24 cellular contexts compared by ENCODE assay signal in the genomic region with DNA sequence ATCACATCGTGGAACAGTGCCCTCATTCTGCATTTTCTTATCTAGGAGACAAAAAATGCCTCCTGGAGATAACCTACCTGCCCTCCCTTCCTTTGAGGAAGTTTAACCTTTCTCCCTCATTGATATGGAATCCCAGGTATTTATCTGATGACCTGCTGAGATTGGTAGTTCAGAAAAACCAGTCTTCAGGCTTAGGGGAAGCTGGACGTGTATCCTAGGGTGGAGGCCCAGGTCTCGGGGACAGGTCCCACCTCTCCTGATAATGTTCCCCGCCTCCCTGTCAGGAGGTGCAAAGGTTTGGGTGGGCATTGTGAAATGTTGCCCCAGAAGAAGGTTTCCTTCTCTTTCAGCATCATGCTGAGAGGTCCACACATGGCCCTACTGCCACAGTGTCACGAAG.
"Had no signal": no experiment of that assay in that cellular context is flagged by ENCODE, and none has a peak within 500 bp of the region (broad histone marks: within the 10 kb centered on the region; RNA-seq: fewer than 3 reads in every experiment).

No MANE protein-coding gene starts in this region.

- H3K4me1 ChIP-seq: ascending aorta, uterus had no signal

- DNase-seq: activated CD4-positive, alpha-beta T cell treated with anti-CD3 and anti-CD28 coated beads for 4 hours; activated CD4-positive, alpha-beta T cell treated with anti-CD3 and anti-CD28 coated beads, Interleukin-2, amount 50 U/mL, for 4 hours; activated CD4-positive, CD25-positive, alpha-beta regulatory T cell; activated effector memory CD4-positive, alpha-beta T cell treated with Interleukin-2 at 50 U/mL for 16 hours; activated naive CD4-positive, alpha-beta T cell treated with Interleukin-2 at 50 U/mL for 16 hours; activated T-cell treated with anti-CD3 and anti-CD28 coated beads for 4 hours; activated T-cell treated with anti-CD3 and anti-CD28 coated beads, Interleukin-2, amount 50 U/mL, for 72 hours; adrenal gland; central memory CD4-positive, alpha-beta T cell; effector CD8-positive, alpha-beta T cell; glutamatergic neuron; hippocampal formation; left cardiac atrium; left ventricle myocardium superior; posterior cingulate gyrus; right cardiac atrium; stimulated activated naive CD4-positive, alpha-beta T cell; T-helper 1 cell; uterus had no signal

- H3K9me3 Mint-ChIP-seq: nephron; T-helper 2 cell treated with Interferon-gamma antibody and Interleukin-4, amounts not matched to agents 5 μg/mL and 100 μg/mL, for 36 hours had no signal

- H3K27ac ChIP-seq: adrenal gland, ascending aorta, uterus had no signal

- H3K27me3 ChIP-seq: adrenal gland, ascending aorta, uterus had no signal

- H3K36me3 Mint-ChIP-seq: activated naive CD8-positive, alpha-beta T cell; type B pancreatic cell had no signal

- H3K27ac Mint-ChIP-seq: activated naive CD8-positive, alpha-beta T cell; activated T-cell treated with anti-CD3 and anti-CD28 coated beads, Interleukin-2, amount 50 U/mL, for 72 hours; T-helper 2 cell treated with Interferon-gamma antibody and Interleukin-4, amounts not matched to agents 5 μg/mL and 100 μg/mL, for 36 hours; type B pancreatic cell had no signal

- H3K4me3 Mint-ChIP-seq: activated naive CD8-positive, alpha-beta T cell; activated T-cell treated with anti-CD3 and anti-CD28 coated beads, Interleukin-2, amount 50 U/mL, for 72 hours; nephron; T-helper 2 cell treated with Interferon-gamma antibody and Interleukin-4, amounts not matched to agents 5 μg/mL and 100 μg/mL, for 36 hours; type B pancreatic cell had no signal

- H3K9me3 ChIP-seq: adrenal gland, ascending aorta, uterus had no signal

- H3K4me3 ChIP-seq: adrenal gland, ascending aorta, uterus had no signal

- H3K36me3 ChIP-seq: adrenal gland, ascending aorta, uterus had no signal
